ENCODE assay signal across 10 cellular contexts in genomic region chr4:138555584-138555983, GRCh38.
DNase-seq lines count a peak whose midpoint lies in the region; ATAC-seq, FAIRE-seq and TF ChIP-seq lines count a peak whose summit lies in the region.
"Had no signal": no experiment of that assay in that cellular context is flagged by ENCODE, and none has a peak within 500 bp of the region (broad histone marks: within the 10 kb centered on the region; RNA-seq: fewer than 3 reads in every experiment).

No MANE protein-coding gene starts in this region.

- H2BK15ac ChIP-seq in IMR-90 (ENCODE audit: low read depth, low read length): no peak overlapping the region

- H2BK5ac ChIP-seq in IMR-90 (ENCODE audit: low read depth, low read length, poor library complexity, severe bottlenecking): no peak overlapping the region

- CTCF ChIA-PET in IMR-90 (lab: Yijun Ruan, JAX): interaction anchor here (0.7 kb wide), 1 partner anchor 45 kb away, joined by 4 read pairs; no protein-coding TSS in a partner anchor

- no peak overlapping the region for H2AK9ac ChIP-seq in IMR-90 (replicated peaks; ENCODE audit: low read depth, low read length, poor library complexity)

- H3K9me3 Mint-ChIP-seq in brain: peaks cover 3 to 9% (median 6%) of the 10 kb centered on the region in 5 experiments

- H2BK120ac ChIP-seq in IMR-90 (ENCODE audit: low read depth, low read length): no peak overlapping the region

- peak; percentile 91 for ATAC-seq in GM19468 (IDR thresholded peaks at IDR 0.05; ENCODE audit: extremely low read depth, unreplicated experiment)
- ATAC-seq in IMR-90 (ENCODE audit: low read depth): no peak
- no peak for ATAC-seq in GM21515 (IDR thresholded peaks at IDR 0.05; ENCODE audit: unreplicated experiment)

- H3K79me1 ChIP-seq in IMR-90 (ENCODE audit: low read depth in 1 of 2, low read length in 2 of 2): no peaks in the 10 kb centered on the region

- H4K5ac ChIP-seq in IMR-90 (ENCODE audit: low read depth, low read length): no peak overlapping the region

- peak; percentile 22 to 36 for DNase-seq in AML-193 (lab: John Stamatoyannopoulos, UW)
- no peak for DNase-seq in IMR-90
- no peak for DNase-seq in RCC 7860 (ENCODE audit: low spot score)
- DNase-seq in NK-92 (lab: John Stamatoyannopoulos, UW; ENCODE audit: unreplicated experiment): no peak
- no peak for DNase-seq in activated CD4-positive, alpha-beta T cell treated with anti-CD3 and anti-CD28 coated beads for 4 hours
- DNase-seq: activated B cell treated with CpG ODN at 0.5 μM for 24 hours, immature natural killer cell had no signal

- no peak overlapping the region for H2BK20ac ChIP-seq in IMR-90 (ENCODE audit: low read depth, low read length)

- no peaks in the 10 kb centered on the region for H3K27me3 Mint-ChIP-seq in brain
- H3K27me3 Mint-ChIP-seq: activated B cell treated with CpG ODN at 0.5 μM for 24 hours had no signal

- H3K56ac ChIP-seq in IMR-90 (ENCODE audit: extremely low read depth, insufficient read depth, low read length): no peak overlapping the region

- no peak overlapping the region for H3K14ac ChIP-seq in IMR-90 (replicated peaks; ENCODE audit: low read depth, low read length)

- H3K9me3 ChIP-seq in IMR-90 (ENCODE audit: control insufficient read depth, insufficient read depth, low read length): no peaks in the 10 kb centered on the region

- no peak overlapping the region for H2AK5ac ChIP-seq in IMR-90 (ENCODE audit: low read depth, low read length)

- no peak overlapping the region for H3K4ac ChIP-seq in IMR-90 (ENCODE audit: low read depth, low read length)

- no peak overlapping the region for H3K9ac ChIP-seq in IMR-90 (ENCODE audit: low read depth, low read length)

- H3K27ac Mint-ChIP-seq in brain: peak overlapping the region in 1 of 5 experiments; percentile 51
- H3K27ac Mint-ChIP-seq: activated B cell treated with CpG ODN at 0.5 μM for 24 hours, immature natural killer cell had no signal

- no CpG with 5 or more reads among the region's 1 CpG for WGBS in IMR-90 (ENCODE audit: extremely low coverage in 2 of 2, insufficient read length in 1 of 2), 2 experiments

- in situ Hi-C loops in IMR-90 (cut with MboI; ENCODE audit: low sequenced_read_pairs): no loop called here

- H3K36me3 ChIP-seq in IMR-90 (ENCODE audit: control insufficient read depth, insufficient read depth, low read length): no peaks in the 10 kb centered on the region

- H3K18ac ChIP-seq in IMR-90 (ENCODE audit: low read depth, low read length): no peak overlapping the region

- H3K27ac ChIP-seq in IMR-90 (ENCODE audit: insufficient read depth, low read length): no peak overlapping the region

- no peak for TF ChIP-seq POLR2A in IMR-90 (IDR thresholded peaks at IDR 0.05; ENCODE audit: low read depth, low read length)

- no peak overlapping the region for H4K8ac ChIP-seq in IMR-90 (ENCODE audit: low read depth in 2 of 2, low read length in 2 of 2)

- POLR2A ChIA-PET in IMR-90 (lab: Charles Lee; ENCODE audit: unreplicated experiment): no interaction called here

- no peak overlapping the region for H3K4me3 Mint-ChIP-seq in brain
- H3K4me3 Mint-ChIP-seq: activated B cell treated with CpG ODN at 0.5 μM for 24 hours, immature natural killer cell had no signal

- no peaks in the 10 kb centered on the region for H3K9me1 ChIP-seq in IMR-90 (ENCODE audit: insufficient read depth, low read length)

- no peak overlapping the region for H3K23ac ChIP-seq in IMR-90 (ENCODE audit: low read depth, low read length)

- TF ChIP-seq RAD21 in IMR-90 (IDR thresholded peaks at IDR 0.05; ENCODE audit: low read length): no peak

- H3K36me3 Mint-ChIP-seq in brain: no peaks in the 10 kb centered on the region
- H3K36me3 Mint-ChIP-seq: immature natural killer cell had no signal

- H3K27me3 ChIP-seq in IMR-90 (ENCODE audit: control insufficient read depth, insufficient read depth, low read length): no peaks in the 10 kb centered on the region

- FAIRE-seq in RCC 7860 (lab: Jason Lieb, UNC): no peak

- no peak overlapping the region for H3K4me2 ChIP-seq in IMR-90 (ENCODE audit: low read depth, low read length)

- H2AFZ ChIP-seq in IMR-90 (replicated peaks; ENCODE audit: low read length, poor library complexity): no peak overlapping the region

- no peak overlapping the region for H3K4me3 ChIP-seq in IMR-90 (ENCODE audit: insufficient read depth, low read depth, low read length)

- peaks cover 9% of the 10 kb centered on the region for H3K4me1 Mint-ChIP-seq in brain
- H3K4me1 Mint-ChIP-seq: activated B cell treated with CpG ODN at 0.5 μM for 24 hours, immature natural killer cell had no signal

- dilution Hi-C loops in IMR-90 (cut with HindIII; ENCODE audit: low sequenced_read_pairs, unreplicated experiment): no loop called here

- H3K4me1 ChIP-seq in IMR-90 (ENCODE audit: control insufficient read depth, insufficient read depth, low read length): no peaks in the 10 kb centered on the region

- TF ChIP-seq CTCF in IMR-90 (conservative IDR thresholded peaks at IDR 0.05; ENCODE audit: low read depth, low read length) (no peak), brain (conservative IDR thresholded peaks at IDR 0.05) (peak; percentile 13 to 28)

- BruUV-seq in IMR-90 (replicated peaks; lab: Mats Ljungman, UMichigan): no TSS peak

- H4K20me1 ChIP-seq in IMR-90 (ENCODE audit: insufficient read depth, low read length): no peaks in the 10 kb centered on the region

- H4K91ac ChIP-seq in IMR-90 (ENCODE audit: insufficient read depth, low read depth, low read length): no peak overlapping the region

- intact Hi-C loops in IMR-90 (cut with micrococcal nuclease): no loop called here

TF ChIP-seq in IMR-90, 13 proteins besides CTCF, POLR2A, EP300 and RAD21:
- TF ChIP-seq CEBPB (IDR thresholded peaks at IDR 0.05; ENCODE audit: low read depth, low read length): peak; percentile 58; the same call in 1 of the 2 replicates
- TF ChIP-seq SMC3 (IDR thresholded peaks at IDR 0.05; ENCODE audit: low read depth, low read length): no peak

Comparison
In these comparisons a context has a peak if more than half of its experiments do, and no peak if none do; other contexts are left out.
1. DNase-seq: peak in AML-193 (2 of 2); none in IMR-90 (single experiment), RCC 7860 (single experiment), NK-92 (single experiment) and activated CD4-positive, alpha-beta T cell treated with anti-CD3 and anti-CD28 coated beads for 4 hours (0 of 2).